9 cellular contexts compared by ENCODE assay signal in the genomic region with DNA sequence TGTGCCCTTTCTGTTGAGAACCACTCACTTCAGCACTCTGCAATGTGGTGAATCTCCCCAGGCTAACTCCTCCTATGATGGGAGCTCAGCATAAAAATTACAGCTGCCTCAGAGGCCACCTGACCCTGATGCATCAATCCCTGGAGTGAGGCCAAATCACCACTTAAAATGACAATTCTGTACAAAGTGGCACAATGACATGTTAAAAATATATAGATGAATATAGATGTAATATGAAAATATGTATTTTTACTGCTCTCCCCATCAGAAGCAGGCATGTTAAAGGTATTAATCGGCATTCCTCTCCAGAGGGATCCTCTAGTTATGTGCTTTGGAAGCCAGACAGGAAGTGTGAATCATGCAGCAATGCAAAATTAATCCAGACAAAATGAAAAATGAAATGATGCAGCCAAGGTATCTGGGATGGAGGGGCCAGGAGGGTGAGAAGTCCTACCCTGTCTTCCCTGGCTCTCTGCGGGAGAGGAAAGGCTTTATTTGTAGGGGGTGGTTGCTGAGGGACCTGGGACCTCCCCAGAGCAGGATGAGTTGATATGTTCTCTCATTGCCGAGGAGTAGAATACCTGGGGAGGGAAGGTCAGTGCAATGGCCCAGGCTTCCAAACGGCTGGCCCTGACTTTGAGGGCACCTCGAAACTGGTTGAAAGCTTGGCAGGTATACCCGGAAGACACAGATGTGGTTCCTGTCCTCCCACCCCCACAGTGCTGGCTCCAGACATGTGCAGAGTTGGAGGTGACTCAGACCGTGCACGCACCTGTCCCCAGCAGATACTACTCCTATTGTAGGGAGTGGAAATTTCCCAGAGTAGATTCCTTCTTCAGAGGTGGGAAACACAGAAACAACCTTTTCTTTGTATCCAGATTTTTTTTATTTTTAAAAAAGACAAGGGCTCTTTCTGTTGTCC.
A peak's percentile ranks its signal among the peaks of the same experiment; 100 is the strongest.
DNase-seq lines count a peak whose midpoint lies in the region; ATAC-seq and TF ChIP-seq lines count a peak whose summit lies in the region.
"Had no signal": no experiment of that assay in that cellular context is flagged by ENCODE, and none has a peak within 500 bp of the region (broad histone marks: within the 10 kb centered on the region; RNA-seq: fewer than 3 reads in every experiment).

No MANE protein-coding gene starts in this region.

- no CpG with 5 or more reads among the region's 8 CpGs for WGBS in mesendoderm (ENCODE audit: extremely low coverage, insufficient coverage, low lambda C conversion rate)

- no peak overlapping the region for H3K18ac ChIP-seq in mesendoderm (ENCODE audit: low read length)

- no peak overlapping the region for H2BK120ac ChIP-seq in mesendoderm (ENCODE audit: low read depth, low read length)

- H3K27me3 ChIP-seq in ascending aorta (no peaks in the 10 kb centered on the region), mesendoderm (ENCODE audit: insufficient read depth, low read length, poor library complexity) (no peaks in the 10 kb centered on the region), GM23338 (ENCODE audit: insufficient read depth) (no peaks in the 10 kb centered on the region)

- H3K56ac ChIP-seq in mesendoderm (ENCODE audit: low read length), result no peak overlapping the region

- H3K79me1 ChIP-seq in mesendoderm (ENCODE audit: low read length), result no peaks in the 10 kb centered on the region

- H2AFZ ChIP-seq in GM23338, result no peak overlapping the region

- H4K20me1 ChIP-seq in GM23338 (replicated peaks; ENCODE audit: insufficient read depth), result no peaks in the 10 kb centered on the region

- H3K27ac ChIP-seq in ascending aorta (peak overlapping the region; percentile 16 to 25), mesendoderm (ENCODE audit: low read depth, low read length) (no peak overlapping the region), GM23338 (ENCODE audit: low read depth) (no peak overlapping the region)

- peaks cover 7 to 17% of the 10 kb centered on the region in 2 donors for H3K4me1 ChIP-seq in ascending aorta
- peaks cover 2% of the 10 kb centered on the region for H3K4me1 ChIP-seq in mesendoderm (ENCODE audit: control insufficient read depth, low read depth, low read length)
- peaks cover 10% of the 10 kb centered on the region; the same call in 1 of the 2 replicates for H3K4me1 ChIP-seq in GM23338 (ENCODE audit: insufficient read depth)

- no peak overlapping the region for H4K5ac ChIP-seq in mesendoderm (ENCODE audit: low read length)

- H3K4me1 Mint-ChIP-seq in GM23338, result peaks cover 17% of the 10 kb centered on the region

- H2BK5ac ChIP-seq in mesendoderm (ENCODE audit: low read length), result no peak overlapping the region

- intact Hi-C loops in ascending aorta (cut with DNase I), result no loop called here

- H3K4me2 ChIP-seq in mesendoderm (ENCODE audit: low read length) (no peak overlapping the region), GM23338 (no peak overlapping the region)

- peak; percentile 78 for DNase-seq in COLO668 (lab: John Stamatoyannopoulos, UW; ENCODE audit: unreplicated experiment)
- DNase-seq in NCI-H1105 treated with DMSO at 0.1 percent for 48 hours (lab: John Stamatoyannopoulos, UW), result peak; percentile 62
- no peak for DNase-seq in ascending aorta (ENCODE audit: low spot score in 2 of 2)
- peak; percentile 70 to 83 for DNase-seq in lung microvascular endothelial cell (ENCODE audit: low read depth in 2 of 2)
- no peak for DNase-seq in mesendoderm
- no peak for DNase-seq in GM23338 (ENCODE audit: low spot score)
- no peak for DNase-seq in ecto neural progenitor cell (ENCODE audit: low spot score)
- DNase-seq: activated CD4-positive, alpha-beta T cell treated with anti-CD3 and anti-CD28 coated beads, Interleukin-2, amount 50 U/mL, for 1 hour had no signal

- no peaks in the 10 kb centered on the region for H3K79me2 ChIP-seq in mesendoderm (ENCODE audit: control insufficient read depth, insufficient read depth, low read length)
- no peaks in the 10 kb centered on the region for H3K79me2 ChIP-seq in GM23338 (replicated peaks; ENCODE audit: insufficient read depth)

- no peak overlapping the region for H2BK15ac ChIP-seq in mesendoderm (replicated peaks; ENCODE audit: low read depth)

- H3K4me3 ChIP-seq in ascending aorta, result no peak overlapping the region
- no peak overlapping the region for H3K4me3 ChIP-seq in mesendoderm (ENCODE audit: low read length)
- no peak overlapping the region for H3K4me3 ChIP-seq in GM23338

- H3K4me3 Mint-ChIP-seq in GM23338, result no peak overlapping the region

- peaks cover 3% of the 10 kb centered on the region; the same call in 1 of the 2 replicates for H3K9me2 ChIP-seq in GM23338 (ENCODE audit: insufficient read depth)

- no peaks in the 10 kb centered on the region for H3F3A ChIP-seq in GM23338 (replicated peaks; ENCODE audit: low read depth)

- ATAC-seq in GM23338 (no peak), HG03432 (IDR thresholded peaks at IDR 0.05; ENCODE audit: unreplicated experiment) (no peak)

- H3K9me3 Mint-ChIP-seq in GM23338, result no peaks in the 10 kb centered on the region

- H3K36me3 Mint-ChIP-seq in GM23338 (ENCODE audit: low read depth), result no peaks in the 10 kb centered on the region

- no peak overlapping the region for H3K9ac ChIP-seq in mesendoderm (ENCODE audit: low read length)

- no peaks in the 10 kb centered on the region for H3K9me3 ChIP-seq in ascending aorta

- TF ChIP-seq CTCF in ascending aorta (IDR thresholded peaks at IDR 0.05) (no peak), GM23338 (conservative IDR thresholded peaks at IDR 0.05; ENCODE audit: low read depth in 2 of 2) (no peak)

- no peak overlapping the region for H3K4ac ChIP-seq in mesendoderm (ENCODE audit: low read depth, low read length)

- H2AK5ac ChIP-seq in mesendoderm (ENCODE audit: low read length), result no peak overlapping the region

- H3K23ac ChIP-seq in mesendoderm (ENCODE audit: low read length), result no peak overlapping the region

- no peak overlapping the region for H4K8ac ChIP-seq in mesendoderm (ENCODE audit: low read depth, low read length)

- H3K36me3 ChIP-seq in ascending aorta, result no peaks in the 10 kb centered on the region
- H3K36me3 ChIP-seq in mesendoderm (ENCODE audit: control insufficient read depth, insufficient read depth, low read length), result no peaks in the 10 kb centered on the region
- no peaks in the 10 kb centered on the region for H3K36me3 ChIP-seq in GM23338 (ENCODE audit: insufficient read depth)

- no peak overlapping the region for H3K27ac Mint-ChIP-seq in GM23338

- H3K27me3 Mint-ChIP-seq in GM23338 (ENCODE audit: insufficient read depth, low read depth, poor library complexity), result no peaks in the 10 kb centered on the region

TF ChIP-seq in GM23338, 12 proteins besides CTCF, POLR2A, EP300 and RAD21:
- TF ChIP-seq, protein P1, sequence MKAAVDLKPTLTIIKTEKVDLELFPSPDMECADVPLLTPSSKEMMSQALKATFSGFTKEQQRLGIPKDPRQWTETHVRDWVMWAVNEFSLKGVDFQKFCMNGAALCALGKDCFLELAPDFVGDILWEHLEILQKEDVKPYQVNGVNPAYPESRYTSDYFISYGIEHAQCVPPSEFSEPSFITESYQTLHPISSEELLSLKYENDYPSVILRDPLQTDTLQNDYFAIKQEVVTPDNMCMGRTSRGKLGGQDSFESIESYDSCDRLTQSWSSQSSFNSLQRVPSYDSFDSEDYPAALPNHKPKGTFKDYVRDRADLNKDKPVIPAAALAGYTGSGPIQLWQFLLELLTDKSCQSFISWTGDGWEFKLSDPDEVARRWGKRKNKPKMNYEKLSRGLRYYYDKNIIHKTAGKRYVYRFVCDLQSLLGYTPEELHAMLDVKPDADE (IDR thresholded peaks at IDR 0.05), result no peak
- no peak for TF ChIP-seq POLR2AphosphoS5 (IDR thresholded peaks at IDR 0.05; ENCODE audit: low read depth)
- no peak for TF ChIP-seq NANOG (IDR thresholded peaks at IDR 0.05; ENCODE audit: borderline replicate concordance)

Comparison
In these comparisons a context has a peak if more than half of its experiments do, and no peak if none do; other contexts are left out.
1. DNase-seq: peak in COLO668 (single experiment), NCI-H1105 treated with DMSO at 0.1 percent for 48 hours (single experiment) and lung microvascular endothelial cell (2 of 2); none in ascending aorta (0 of 2), mesendoderm (single experiment), GM23338 (single experiment) and ecto neural progenitor cell (single experiment).
2. H3K27ac ChIP-seq: peak in ascending aorta (2 of 2); none in mesendoderm (single experiment) and GM23338 (single experiment).